1 cellular context compared by ENCODE assay signal in genomic region chr16:67014641-67015315, GRCh38.
TF ChIP-seq lines count a peak whose summit lies in the region.

No MANE protein-coding gene starts in this region.

TF ChIP-seq in IMR-90, 13 proteins besides CTCF, POLR2A, EP300 and RAD21 (continued from another document):
- TF ChIP-seq, protein P1, sequence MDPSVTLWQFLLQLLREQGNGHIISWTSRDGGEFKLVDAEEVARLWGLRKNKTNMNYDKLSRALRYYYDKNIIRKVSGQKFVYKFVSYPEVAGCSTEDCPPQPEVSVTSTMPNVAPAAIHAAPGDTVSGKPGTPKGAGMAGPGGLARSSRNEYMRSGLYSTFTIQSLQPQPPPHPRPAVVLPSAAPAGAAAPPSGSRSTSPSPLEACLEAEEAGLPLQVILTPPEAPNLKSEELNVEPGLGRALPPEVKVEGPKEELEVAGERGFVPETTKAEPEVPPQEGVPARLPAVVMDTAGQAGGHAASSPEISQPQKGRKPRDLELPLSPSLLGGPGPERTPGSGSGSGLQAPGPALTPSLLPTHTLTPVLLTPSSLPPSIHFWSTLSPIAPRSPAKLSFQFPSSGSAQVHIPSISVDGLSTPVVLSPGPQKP (IDR thresholded peaks at IDR 0.05; ENCODE audit: borderline replicate concordance, low read depth, low read length): no peak
- TF ChIP-seq RCOR1 (IDR thresholded peaks at IDR 0.05; ENCODE audit: insufficient replicate concordance, low read length) (no peak), SMC3 (IDR thresholded peaks at IDR 0.05; ENCODE audit: low read depth, low read length) (no peak), FOS (IDR thresholded peaks at IDR 0.05; ENCODE audit: low read depth, low read length) (no peak), CEBPB (IDR thresholded peaks at IDR 0.05; ENCODE audit: low read depth, low read length) (no peak)
